ENCODE assay signal across 13 cellular contexts in the genomic region with DNA sequence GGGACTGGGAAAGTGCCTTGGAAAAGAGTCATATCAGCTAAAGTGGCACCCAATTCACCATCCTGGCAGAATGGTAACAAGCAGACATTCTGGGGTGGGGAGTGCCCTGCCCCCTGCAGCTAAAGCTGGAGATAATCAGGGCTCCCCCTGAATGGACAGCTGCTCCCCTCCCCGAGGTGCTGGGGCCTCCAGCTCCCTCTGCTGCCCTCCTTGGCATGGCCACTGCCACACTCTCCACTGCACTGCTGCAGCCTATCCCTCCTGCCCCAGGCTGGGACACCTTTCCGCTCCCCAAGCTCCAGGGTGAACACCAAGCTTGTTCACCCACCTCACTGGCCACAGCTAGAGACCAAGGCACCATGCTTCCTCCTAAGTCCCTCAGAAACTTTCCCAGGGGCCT. TPM values are rescaled to one million over a fixed set of nuclear protein-coding genes. Genes with fewer than 3 reads are reported as not detected.
DNase-seq lines count a peak whose midpoint lies in the region; ATAC-seq and TF ChIP-seq lines count a peak whose summit lies in the region.
"Had no signal": no experiment of that assay in that cellular context is flagged by ENCODE, and none has a peak within 500 bp of the region (broad histone marks: within the 10 kb centered on the region; RNA-seq: fewer than 3 reads in every experiment).

No MANE protein-coding gene starts in this region.

- no peak overlapping the region for H2BK5ac ChIP-seq in IMR-90 (ENCODE audit: low read depth, low read length, poor library complexity, severe bottlenecking)

- no peak overlapping the region for H2BK20ac ChIP-seq in IMR-90 (ENCODE audit: low read depth, low read length)

- DNase-seq in BJ (ENCODE audit: low read depth) = no peak
- no peak for DNase-seq in IMR-90
- no peak for DNase-seq in choroid plexus epithelial cell (ENCODE audit: low read depth)
- peak in 1 of 3 donors; percentile 31 for DNase-seq in right lobe of liver
- DNase-seq in stimulated activated CD4-positive, alpha-beta T cell treated with anti-CD3 and anti-CD28 coated beads, Interleukin-2, amount 100 ng/mL, for 48 hours = no peak
- no peak for DNase-seq in ovary
- no peak for DNase-seq in MG63
- DNase-seq in suprapubic skin (ENCODE audit: low spot score in 2 of 2) = no peak
- DNase-seq: activated gamma-delta T cell; CD4-positive, alpha-beta memory T cell; cortex of kidney; NCI-H2171 treated with DMSO at 0.1 percent for 48 hours had no signal

- no peak overlapping the region for H3K23ac ChIP-seq in IMR-90 (ENCODE audit: low read depth, low read length)

- no peaks in the 10 kb centered on the region for H3K79me1 ChIP-seq in IMR-90 (ENCODE audit: low read depth in 1 of 2, low read length in 2 of 2)

- H3K27ac ChIP-seq in IMR-90 (ENCODE audit: insufficient read depth, low read length) (no peak overlapping the region), right lobe of liver (no peak overlapping the region), ovary (no peak overlapping the region), suprapubic skin (no peak overlapping the region)
- H3K27ac ChIP-seq: RWPE1 had no signal

- H3K9me1 ChIP-seq in IMR-90 (ENCODE audit: insufficient read depth, low read length) = no peaks in the 10 kb centered on the region

- H2AK5ac ChIP-seq in IMR-90 (ENCODE audit: low read depth, low read length) = no peak overlapping the region

- no peak overlapping the region for H3K4me2 ChIP-seq in IMR-90 (ENCODE audit: low read depth, low read length)

- H3K14ac ChIP-seq in IMR-90 (replicated peaks; ENCODE audit: low read depth, low read length) = no peak overlapping the region

- H4K91ac ChIP-seq in IMR-90 (ENCODE audit: insufficient read depth, low read depth, low read length) = no peak overlapping the region

- no peak overlapping the region for H3K9ac ChIP-seq in IMR-90 (ENCODE audit: low read depth, low read length)

- H2AFZ ChIP-seq in IMR-90 (replicated peaks; ENCODE audit: low read length, poor library complexity) = no peak overlapping the region

- ATAC-seq in IMR-90 (ENCODE audit: low read depth) (peak; percentile 57), right lobe of liver (peak; percentile 62 to 79 (median 71))

- no peak overlapping the region for H3K4me3 ChIP-seq in BJ (ENCODE audit: low read depth, low read length)
- no peak overlapping the region for H3K4me3 ChIP-seq in IMR-90 (ENCODE audit: insufficient read depth, low read depth, low read length)
- no peak overlapping the region for H3K4me3 ChIP-seq in choroid plexus epithelial cell (ENCODE audit: low read depth, low read length)
- H3K4me3 ChIP-seq in right lobe of liver = no peak overlapping the region
- H3K4me3 ChIP-seq in ovary = no peak overlapping the region
- H3K4me3 ChIP-seq in MG63 = no peak overlapping the region
- H3K4me3 ChIP-seq in suprapubic skin = no peak overlapping the region

- CTCF ChIA-PET in BJ (lab: Yijun Ruan, JAX) (interaction anchor here (1.5 to 1.7 kb wide), 3 partner anchors 9 to 101 kb away, joined by 4 to 10 read pairs (median 5); no protein-coding TSS in a partner anchor), IMR-90 (lab: Yijun Ruan, JAX) (no interaction called here)

- H3K36me3 ChIP-seq in BJ (ENCODE audit: control insufficient read depth, insufficient read depth, low read length) (no peaks in the 10 kb centered on the region), IMR-90 (ENCODE audit: control insufficient read depth, insufficient read depth, low read length) (no peaks in the 10 kb centered on the region), right lobe of liver (no peaks in the 10 kb centered on the region), ovary (no peaks in the 10 kb centered on the region), MG63 (no peaks in the 10 kb centered on the region), suprapubic skin (no peaks in the 10 kb centered on the region)

- no peaks in the 10 kb centered on the region for H3K9me3 ChIP-seq in IMR-90 (ENCODE audit: control insufficient read depth, insufficient read depth, low read length)
- H3K9me3 ChIP-seq in right lobe of liver = no peaks in the 10 kb centered on the region
- no peaks in the 10 kb centered on the region for H3K9me3 ChIP-seq in ovary
- no peaks in the 10 kb centered on the region for H3K9me3 ChIP-seq in MG63
- H3K9me3 ChIP-seq in suprapubic skin = no peaks in the 10 kb centered on the region

- H3K56ac ChIP-seq in IMR-90 (ENCODE audit: extremely low read depth, insufficient read depth, low read length) = no peak overlapping the region

- H4K20me1 ChIP-seq in IMR-90 (ENCODE audit: insufficient read depth, low read length) = no peaks in the 10 kb centered on the region

- POLR2A ChIA-PET in BJ (lab: Charles Lee) = no interaction called here
- POLR2A ChIA-PET in IMR-90 (lab: Charles Lee; ENCODE audit: unreplicated experiment) = no interaction called here

- peak; percentile 26; the same call in 1 of the 2 replicates for TF ChIP-seq RAD21 in IMR-90 (IDR thresholded peaks at IDR 0.05; ENCODE audit: low read length)

- no peaks in the 10 kb centered on the region for H3K27me3 ChIP-seq in BJ (ENCODE audit: control insufficient read depth, insufficient read depth, low read length)
- peaks cover 4% of the 10 kb centered on the region for H3K27me3 ChIP-seq in IMR-90 (ENCODE audit: control insufficient read depth, insufficient read depth, low read length)
- no peaks in the 10 kb centered on the region for H3K27me3 ChIP-seq in right lobe of liver
- H3K27me3 ChIP-seq in ovary = no peaks in the 10 kb centered on the region
- no peaks in the 10 kb centered on the region for H3K27me3 ChIP-seq in MG63
- no peaks in the 10 kb centered on the region for H3K27me3 ChIP-seq in suprapubic skin

- TF ChIP-seq CTCF in BJ (IDR thresholded peaks at IDR 0.05; ENCODE audit: insufficient read depth, low read depth, low read length) (peak; percentile 29; the same call in 1 of the 2 replicates), IMR-90 (conservative IDR thresholded peaks at IDR 0.05; ENCODE audit: low read depth, low read length) (peak; percentile 19; the same call in 1 of the 2 replicates), choroid plexus epithelial cell (conservative IDR thresholded peaks at IDR 0.05; ENCODE audit: low read depth, low read length) (peak; percentile 37), right lobe of liver (IDR thresholded peaks at IDR 0.05) (peak in 3 of 4 donors; percentile 18 to 41 (median 25)), ovary (IDR thresholded peaks at IDR 0.05) (no peak), suprapubic skin (IDR thresholded peaks at IDR 0.05) (no peak)

- BruUV-seq in IMR-90 (replicated peaks; lab: Mats Ljungman, UMichigan) = no TSS peak

- no peak overlapping the region for H2AK9ac ChIP-seq in IMR-90 (replicated peaks; ENCODE audit: low read depth, low read length, poor library complexity)

- no peak overlapping the region for H3K18ac ChIP-seq in IMR-90 (ENCODE audit: low read depth, low read length)

- no peak overlapping the region for H2BK120ac ChIP-seq in IMR-90 (ENCODE audit: low read depth, low read length)

- H2BK15ac ChIP-seq in IMR-90 (ENCODE audit: low read depth, low read length) = no peak overlapping the region

- dilution Hi-C loops in IMR-90 (cut with HindIII; ENCODE audit: low sequenced_read_pairs, unreplicated experiment) = no loop called here

- 100% methylated on average over 1 of the region's 2 CpGs; no CpG with 5 or more reads in 1 of the 2 experiments for WGBS in IMR-90 (ENCODE audit: extremely low coverage in 2 of 2, insufficient read length in 1 of 2), 2 experiments
- WGBS in right lobe of liver (ENCODE audit: insufficient coverage, low coverage, low lambda C conversion rate, missing lambda C conversion rate) = no CpG with 5 or more reads among the region's 2 CpGs
- WGBS in ovary, 3 donors = 64 to 78% (median 72%) methylated on average over 2 of the region's 2 CpGs
- WGBS in suprapubic skin = 79% methylated on average over 2 of the region's 2 CpGs

- no peaks in the 10 kb centered on the region for H3K4me1 ChIP-seq in IMR-90 (ENCODE audit: control insufficient read depth, insufficient read depth, low read length)
- H3K4me1 ChIP-seq in right lobe of liver = no peaks in the 10 kb centered on the region
- no peaks in the 10 kb centered on the region for H3K4me1 ChIP-seq in ovary (ENCODE audit: insufficient read depth)
- no peaks in the 10 kb centered on the region for H3K4me1 ChIP-seq in suprapubic skin

- H4K5ac ChIP-seq in IMR-90 (ENCODE audit: low read depth, low read length) = no peak overlapping the region

- H4K8ac ChIP-seq in IMR-90 (ENCODE audit: low read depth in 2 of 2, low read length in 2 of 2) = no peak overlapping the region

- intact Hi-C loops in IMR-90 (cut with micrococcal nuclease) (no loop called here), right lobe of liver (cut with DNase I) (no loop called here), ovary (cut with DNase I) (no loop called here)

- no peak overlapping the region for H3K4ac ChIP-seq in IMR-90 (ENCODE audit: low read depth, low read length)

- TF ChIP-seq EP300 in ovary (IDR thresholded peaks at IDR 0.05) (no peak), suprapubic skin (IDR thresholded peaks at IDR 0.05) (no peak)

- in situ Hi-C loops in IMR-90 (cut with MboI; ENCODE audit: low sequenced_read_pairs) = no loop called here

- no peak for TF ChIP-seq POLR2A in IMR-90 (IDR thresholded peaks at IDR 0.05; ENCODE audit: low read depth, low read length)
- no peak for TF ChIP-seq POLR2A in right lobe of liver (IDR thresholded peaks at IDR 0.05)
- no peak for TF ChIP-seq POLR2A in ovary (IDR thresholded peaks at IDR 0.05)
- TF ChIP-seq POLR2A in suprapubic skin (IDR thresholded peaks at IDR 0.05) = no peak

TF ChIP-seq in IMR-90, 13 proteins besides CTCF, POLR2A, EP300 and RAD21 (continues in another document):
- no peak for TF ChIP-seq MAZ (IDR thresholded peaks at IDR 0.05; ENCODE audit: borderline replicate concordance, low read depth, low read length)
- TF ChIP-seq SMC3 (IDR thresholded peaks at IDR 0.05; ENCODE audit: low read depth, low read length) = no peak
- TF ChIP-seq, protein P1, sequence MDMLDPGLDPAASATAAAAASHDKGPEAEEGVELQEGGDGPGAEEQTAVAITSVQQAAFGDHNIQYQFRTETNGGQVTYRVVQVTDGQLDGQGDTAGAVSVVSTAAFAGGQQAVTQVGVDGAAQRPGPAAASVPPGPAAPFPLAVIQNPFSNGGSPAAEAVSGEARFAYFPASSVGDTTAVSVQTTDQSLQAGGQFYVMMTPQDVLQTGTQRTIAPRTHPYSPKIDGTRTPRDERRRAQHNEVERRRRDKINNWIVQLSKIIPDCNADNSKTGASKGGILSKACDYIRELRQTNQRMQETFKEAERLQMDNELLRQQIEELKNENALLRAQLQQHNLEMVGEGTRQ (IDR thresholded peaks at IDR 0.05; ENCODE audit: low read depth, low read length) = no peak

RNA-seq across cellular contexts. Expression of a gene that starts 9.8 kb away (rescaled TPM):
- polyA plus RNA-seq in BJ (2011; rRNA removed) = 17.7 and 25.4 TPM in 2 replicates
- polyA minus RNA-seq in BJ (2011; rRNA and poly(A)+ RNA removed) = 22.1 and 25.6 TPM in 2 replicates
- 34.2 and 37.5 TPM in 2 replicates for total RNA-seq in IMR-90 (2012; rRNA removed)
- 13.1 and 14.6 TPM in 2 replicates for polyA plus RNA-seq in IMR-90 (2012; rRNA removed)
- polyA plus RNA-seq in IMR-90 (2012; cell fraction: cytosol; rRNA removed) = 4.0 and 6.2 TPM in 2 replicates
- 4.2 and 32.9 TPM in 2 replicates for polyA plus RNA-seq in IMR-90 (2012; cell fraction: nucleus; rRNA removed; ENCODE audit: low replicate concordance)
- 10 to 100 TPM; 19.1 to 27.8 (median 22.0) TPM for total RNA-seq in right lobe of liver
- total RNA-seq in ovary = 10 to 100 TPM; 43.1 to 92.3 (median 67.1) TPM
- 10 to 100 TPM; 31.8 to 76.1 TPM for polyA plus RNA-seq in ovary
- 50.0 and 52.6 TPM in 2 replicates for total RNA-seq in MG63 (2014; rRNA removed; shearing (Covaris generic); ENCODE audit: low replicate concordance)
- 100 to 1,000 TPM; 115 to 226 (median 141) TPM for total RNA-seq in suprapubic skin

Comparison
In these comparisons a context has a peak if more than half of its experiments do, and no peak if none do; other contexts are left out.
1. CTCF ChIP-seq: peak in BJ (single experiment), IMR-90 (single experiment), choroid plexus epithelial cell (single experiment) and right lobe of liver (3 of 4); none in ovary (0 of 3) and suprapubic skin (0 of 2).